In genomic region chr12:109713187-109713984, GRCh38 we compare ENCODE assay signal across 8 cellular contexts. TPM values are rescaled to one million over a fixed set of nuclear protein-coding genes. Genes with fewer than 3 reads are reported as not detected.
DNase-seq lines count a peak whose midpoint lies in the region; ATAC-seq lines count a peak whose summit lies in the region.

Gene FAM222A (plus strand): TSS chr12:109713825. CDS start chr12:109744147, 30,322 bp downstream.

- peaks cover 63 to 82% (median 67%) of the 10 kb centered on the region in 11 experiments for H3K27me3 ChIP-seq in BLaER1 treated with 17β-estradiol and CSF1 and Interleukin-3, amounts not matched to agents 10 nM and 100 nM

- H3K27ac ChIP-seq in BLaER1 treated with 17β-estradiol and CSF1 and Interleukin-3, amounts not matched to agents 10 nM and 100 nM, result peak within 1 kb of the TSS in 10 of 11 experiments; percentile 33 to 76 (median 65); a peak in 19 of 22 replicates

- no peaks in the 10 kb centered on the region for H3K9me3 Mint-ChIP-seq in activated CD4-positive, alpha-beta T cell treated with anti-CD3 and anti-CD28 coated beads, Interleukin-2, amount 10 ng/mL, durations not matched to agents 7 days and 5 days

- peak within 1 kb of the TSS; percentile 62 for H3K4me3 Mint-ChIP-seq in activated CD4-positive, alpha-beta T cell treated with anti-CD3 and anti-CD28 coated beads, Interleukin-2, amount 10 ng/mL, durations not matched to agents 7 days and 5 days

- POLR2A ChIA-PET in activated CD4-positive, alpha-beta T cell treated with anti-CD3 and anti-CD28 coated beads, Interleukin-2, amount 10 ng/mL, durations not matched to agents 7 days and 5 days (lab: Charles Lee), result no interaction called here

- H3K27me3 Mint-ChIP-seq in activated CD4-positive, alpha-beta T cell treated with anti-CD3 and anti-CD28 coated beads, Interleukin-2, amount 10 ng/mL, durations not matched to agents 7 days and 5 days, result peaks cover 54% of the 10 kb centered on the region

- CTCF ChIA-PET in activated CD4-positive, alpha-beta T cell treated with anti-CD3 and anti-CD28 coated beads, Interleukin-2, amount 10 ng/mL, durations not matched to agents 7 days and 5 days (lab: Charles Lee), result interaction anchor here (0.6 to 1.4 kb wide), 4 partner anchors 9 to 61 kb away, joined by 3 to 5 read pairs (median 3); no protein-coding TSS in a partner anchor

- no peaks in the 10 kb centered on the region for H3K9me3 ChIP-seq in BLaER1 treated with 17β-estradiol and CSF1 and Interleukin-3, amounts not matched to agents 10 nM and 100 nM (replicated peaks in 1 of 11)

- H3K36me3 Mint-ChIP-seq in activated CD4-positive, alpha-beta T cell treated with anti-CD3 and anti-CD28 coated beads, Interleukin-2, amount 10 ng/mL, durations not matched to agents 7 days and 5 days (ENCODE audit: low read depth), result no peaks in the 10 kb centered on the region

- H3K4me1 Mint-ChIP-seq in activated CD4-positive, alpha-beta T cell treated with anti-CD3 and anti-CD28 coated beads, Interleukin-2, amount 10 ng/mL, durations not matched to agents 7 days and 5 days, result peaks cover 7% of the 10 kb centered on the region

- H4K20me1 ChIP-seq in BLaER1 treated with 17β-estradiol and CSF1 and Interleukin-3, amounts not matched to agents 10 nM and 100 nM, result peaks cover 0 to 70% (median 40%) of the 10 kb centered on the region in 11 experiments; a peak in 18 of 22 replicates

- no peaks in the 10 kb centered on the region for H3K36me3 ChIP-seq in BLaER1 treated with 17β-estradiol and CSF1 and Interleukin-3, amounts not matched to agents 10 nM and 100 nM

- peak within 1 kb of the TSS; percentile 69 to 89 (median 80) for H3K4me3 ChIP-seq in BLaER1 treated with 17β-estradiol and CSF1 and Interleukin-3, amounts not matched to agents 10 nM and 100 nM

- H3K4me2 ChIP-seq in BLaER1 treated with 17β-estradiol and CSF1 and Interleukin-3, amounts not matched to agents 10 nM and 100 nM, result peak within 1 kb of the TSS; percentile 92 to 99 (median 97)

- DNase-seq in NCI-H526 treated with DMSO at 0.1 percent for 48 hours (lab: John Stamatoyannopoulos, UW) (peak; percentile 90), cortex of kidney (lab: John Stamatoyannopoulos, UW) (peak; percentile 91), left kidney (ENCODE audit: low read depth, low spot score) (peak; percentile 99)
- DNase-seq in activated CD4-positive, alpha-beta T cell treated with anti-CD3 and anti-CD28 coated beads, Interleukin-2, amount 10 ng/mL, durations not matched to agents 7 days and 5 days, result peak; percentile 96
- peak; percentile 94 for DNase-seq in stimulated activated CD4-positive, alpha-beta T cell treated with anti-CD3 and anti-CD28 coated beads, Interleukin-1b, Interleukin-23, amount 100 ng/mL, for 48 hours

- peaks cover 7 to 19% (median 15%) of the 10 kb centered on the region in 10 experiments for H3K4me1 ChIP-seq in BLaER1 treated with 17β-estradiol and CSF1 and Interleukin-3, amounts not matched to agents 10 nM and 100 nM

- no peak within 1 kb of the TSS for H3K27ac Mint-ChIP-seq in activated CD4-positive, alpha-beta T cell treated with anti-CD3 and anti-CD28 coated beads, Interleukin-2, amount 10 ng/mL, durations not matched to agents 7 days and 5 days

- H3K9ac ChIP-seq in BLaER1 treated with 17β-estradiol and CSF1 and Interleukin-3, amounts not matched to agents 10 nM and 100 nM, result peak within 1 kb of the TSS; percentile 70 to 86 (median 79)

- ATAC-seq in GM19328 (IDR thresholded peaks at IDR 0.05; ENCODE audit: unreplicated experiment) (peak; percentile 87), HG03469 (IDR thresholded peaks at IDR 0.05; ENCODE audit: unreplicated experiment) (peak; percentile 87)

RNA-seq across cellular contexts. Expression of gene FAM222A, which starts in this region (rescaled TPM):
- under 1 TPM; 0.52 to 0.73 TPM for total RNA-seq in activated CD4-positive, alpha-beta T cell treated with anti-CD3 and anti-CD28 coated beads, Interleukin-2, amount 10 ng/mL, durations not matched to agents 7 days and 5 days

Comparison
In these comparisons a context has a peak if more than half of its experiments do, and no peak if none do; other contexts are left out.
1. Peak in every context shown above with its lines: DNase-seq, ATAC-seq, H3K4me3 ChIP-seq and H3K27ac ChIP-seq.
2. Peak in DNase-seq in activated CD4-positive, alpha-beta T cell treated with anti-CD3 and anti-CD28 coated beads, Interleukin-2, amount 10 ng/mL, durations not matched to agents 7 days and 5 days; RNA of the gene not detected or under 1 TPM.